Comparison of ENCODE assay signal across 29 cellular contexts in genomic region chr4:122139139-122139538, GRCh38.
"Had no signal": no experiment of that assay in that cellular context is flagged by ENCODE, and none has a peak within 500 bp of the region (broad histone marks: within the 10 kb centered on the region; RNA-seq: fewer than 3 reads in every experiment).

No MANE protein-coding gene starts in this region.

- H3K27ac ChIP-seq: stomach, suprapubic skin, testis, thoracic aorta, thyroid gland, tibial artery, tibial nerve, transverse colon, upper lobe of left lung, upper lobe of right lung, uterus, vagina had no signal

- H3K27ac Mint-ChIP-seq: stimulated activated effector memory CD8-positive, alpha-beta T cell treated with anti-CD3 and anti-CD28 coated beads, Interleukin-12 subunit alpha, Interleukin-12 subunit beta, amount 100 ng/mL, for 72 hours; stimulated activated memory B cell treated with anti-CD40 and anti-IgM and Interleukin-4, amounts not matched to agents 10 μg/mL and 1 μg/mL and 100 μg/mL, for 72 hours; stimulated activated naive B cell treated with anti-CD40 and anti-IgM and Interleukin-4, amounts not matched to agents 10 μg/mL and 1 μg/mL and 100 μg/mL, for 72 hours; stimulated activated naive CD8-positive, alpha-beta T cell treated with anti-CD3 and anti-CD28 coated beads, Interleukin-15, amount 100 ng/mL, for 72 hours; stimulated activated naive CD8-positive, alpha-beta T cell treated with anti-CD3 and anti-CD28 coated beads, Interleukin-15, Interleukin-2, amounts not matched to agents 100 ng/mL and 50 ng/mL, for 24 hours; type B pancreatic cell had no signal

- H3K9me3 Mint-ChIP-seq: stimulated activated effector memory CD8-positive, alpha-beta T cell treated with anti-CD3 and anti-CD28 coated beads, Interleukin-12 subunit alpha, Interleukin-12 subunit beta, amount 100 ng/mL, for 72 hours; type B pancreatic cell had no signal

- H3K4me1 Mint-ChIP-seq: stimulated activated effector memory CD8-positive, alpha-beta T cell treated with anti-CD3 and anti-CD28 coated beads, Interleukin-12 subunit alpha, Interleukin-12 subunit beta, amount 100 ng/mL, for 72 hours; stimulated activated memory B cell treated with anti-CD40 and anti-IgM and Interleukin-4, amounts not matched to agents 10 μg/mL and 1 μg/mL and 100 μg/mL, for 72 hours; stimulated activated naive B cell treated with anti-CD40 and anti-IgM and Interleukin-4, amounts not matched to agents 10 μg/mL and 1 μg/mL and 100 μg/mL, for 72 hours; stimulated activated naive CD8-positive, alpha-beta T cell treated with anti-CD3 and anti-CD28 coated beads, Interleukin-15, amount 100 ng/mL, for 72 hours had no signal

- H3K4me1 ChIP-seq: stomach, suprapubic skin, testis, thyroid gland, tibial artery, tibial nerve, transverse colon, upper lobe of left lung, upper lobe of right lung, uterus, vagina had no signal

- H3K9me3 ChIP-seq: suprapubic skin, testis, thoracic aorta, thyroid gland, tibial artery, tibial nerve, upper lobe of left lung, upper lobe of right lung, uterus, vagina had no signal

- H3K36me3 ChIP-seq: stomach, suprapubic skin, thoracic aorta, thyroid gland, tibial artery, tibial nerve, transverse colon, upper lobe of left lung, upper lobe of right lung, uterus, vagina had no signal

- ATAC-seq: stimulated activated effector memory CD8-positive, alpha-beta T cell treated with anti-CD3 and anti-CD28 coated beads, Interleukin-12 subunit alpha, Interleukin-12 subunit beta, amount 100 ng/mL, for 72 hours; stimulated activated memory B cell treated with anti-CD40 and anti-IgM and Interleukin-4, amounts not matched to agents 10 μg/mL and 1 μg/mL and 100 μg/mL, for 72 hours; stimulated activated naive B cell treated with anti-CD40 and anti-IgM and Interleukin-4, amounts not matched to agents 10 μg/mL and 1 μg/mL and 100 μg/mL, for 72 hours; stimulated activated naive CD8-positive, alpha-beta T cell treated with anti-CD3 and anti-CD28 coated beads, Interleukin-15, amount 100 ng/mL, for 72 hours; stimulated activated naive CD8-positive, alpha-beta T cell treated with anti-CD3 and anti-CD28 coated beads, Interleukin-15, Interleukin-2, amounts not matched to agents 100 U/mL and 50 U/mL, for 24 hours; upper lobe of right lung had no signal

- H3K4me3 Mint-ChIP-seq: stimulated activated effector memory CD8-positive, alpha-beta T cell treated with anti-CD3 and anti-CD28 coated beads, Interleukin-12 subunit alpha, Interleukin-12 subunit beta, amount 100 ng/mL, for 72 hours; stimulated activated memory B cell treated with anti-CD40 and anti-IgM and Interleukin-4, amounts not matched to agents 10 μg/mL and 1 μg/mL and 100 μg/mL, for 72 hours; stimulated activated naive B cell treated with anti-CD40 and anti-IgM and Interleukin-4, amounts not matched to agents 10 μg/mL and 1 μg/mL and 100 μg/mL, for 72 hours; stimulated activated naive CD8-positive, alpha-beta T cell treated with anti-CD3 and anti-CD28 coated beads, Interleukin-15, amount 100 ng/mL, for 72 hours; stimulated activated naive CD8-positive, alpha-beta T cell treated with anti-CD3 and anti-CD28 coated beads, Interleukin-15, Interleukin-2, amounts not matched to agents 100 ng/mL and 50 ng/mL, for 24 hours; type B pancreatic cell had no signal

- FAIRE-seq: urothelium cell line had no signal

- H3K36me3 Mint-ChIP-seq: stimulated activated effector memory CD8-positive, alpha-beta T cell treated with anti-CD3 and anti-CD28 coated beads, Interleukin-12 subunit alpha, Interleukin-12 subunit beta, amount 100 ng/mL, for 72 hours; stimulated activated memory B cell treated with anti-CD40 and anti-IgM and Interleukin-4, amounts not matched to agents 10 μg/mL and 1 μg/mL and 100 μg/mL, for 72 hours; stimulated activated naive B cell treated with anti-CD40 and anti-IgM and Interleukin-4, amounts not matched to agents 10 μg/mL and 1 μg/mL and 100 μg/mL, for 72 hours; type B pancreatic cell had no signal

- H3K27me3 ChIP-seq: stomach, suprapubic skin, testis, thyroid gland, tibial artery, tibial nerve, transverse colon, upper lobe of left lung, upper lobe of right lung, uterus, vagina had no signal

- H3K4me3 ChIP-seq: stomach, suprapubic skin, testis, thoracic aorta, thyroid gland, tibial artery, tibial nerve, transverse colon, upper lobe of left lung, upper lobe of right lung, uterus, vagina had no signal

- DNase-seq: stimulated activated CD4-positive, alpha-beta T cell treated with anti-CD3 and anti-CD28 coated beads, Interleukin-2, amount 100 ng/mL, for 48 hours; stimulated activated CD4-positive, alpha-beta T cell treated with anti-CD3 and anti-CD28 coated beads, Interleukin-4, amount 100 ng/mL, for 1 hour; stimulated activated CD4-positive, alpha-beta T cell treated with anti-CD3 and anti-CD28 coated beads, Interleukin-4, amount 100 ng/mL, for 24 hours; stimulated activated CD4-positive, alpha-beta T cell treated with anti-CD3 and anti-CD28 coated beads, Interleukin-4, amount 100 ng/mL, for 4 hours; stimulated activated CD8-positive, alpha-beta memory T cell treated with anti-CD3 and anti-CD28 coated beads, Interleukin-4, amount 100 ng/mL, for 48 hours; stimulated activated naive B cell treated with anti-CD40 and anti-IgM and Interleukin-4, amounts not matched to agents 10 μg/mL and 1 μg/mL and 100 μg/mL, for 72 hours; stimulated activated naive CD4-positive, alpha-beta T cell; stimulated activated naive CD4-positive, alpha-beta T cell treated with Interleukin-2 at 50 U/mL for 16 hours; stimulated activated naive CD8-positive, alpha-beta T cell treated with anti-CD3 and anti-CD28 coated beads, Interleukin-15, amount 100 ng/mL, for 72 hours; stimulated activated naive CD8-positive, alpha-beta T cell treated with anti-CD3 and anti-CD28 coated beads, Interleukin-15, Interleukin-2, amounts not matched to agents 100 U/mL and 50 U/mL, for 24 hours; stomach; substantia nigra; testis; thyroid gland; tibial artery; transverse colon; trophoblast cell; upper lobe of left lung; upper lobe of right lung; uterus had no signal

- H3K27me3 Mint-ChIP-seq: stimulated activated naive CD8-positive, alpha-beta T cell treated with anti-CD3 and anti-CD28 coated beads, Interleukin-15, Interleukin-2, amounts not matched to agents 100 ng/mL and 50 ng/mL, for 24 hours had no signal
